In the genomic region with DNA sequence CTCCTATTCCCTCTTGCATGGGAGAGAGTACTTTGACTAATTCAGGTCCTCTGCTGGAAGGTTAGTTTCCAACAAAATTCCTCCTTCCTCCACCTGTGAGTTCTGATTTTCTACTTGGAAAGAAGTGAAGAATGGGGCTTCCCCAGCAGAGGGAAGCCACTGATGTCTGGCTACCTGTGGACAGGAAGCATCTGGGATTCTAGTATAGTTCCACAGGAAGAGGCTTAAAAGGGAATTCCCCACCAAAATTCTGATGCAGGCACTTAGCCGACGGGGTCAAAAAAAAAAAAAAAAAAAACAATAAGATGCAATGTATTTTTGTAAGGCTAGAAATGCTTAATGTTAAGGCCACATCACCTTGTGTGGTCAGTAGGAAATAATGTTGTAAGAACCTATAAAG, we compare ENCODE assay signal across 11 cellular contexts. TPM values are rescaled to one million over a fixed set of nuclear protein-coding genes. Genes with fewer than 3 reads are reported as not detected.
DNase-seq lines count a peak whose midpoint lies in the region; FAIRE-seq and TF ChIP-seq lines count a peak whose summit lies in the region.
"Had no signal": no experiment of that assay in that cellular context is flagged by ENCODE, and none has a peak within 500 bp of the region (broad histone marks: within the 10 kb centered on the region; RNA-seq: fewer than 3 reads in every experiment).

No MANE protein-coding gene starts in this region.

- H3K36me3 Mint-ChIP-seq in activated T-cell treated with anti-CD3 and anti-CD28 coated beads, Interleukin-2, amount 50 U/mL, for 24 hours (ENCODE audit: low read depth) = no peaks in the 10 kb centered on the region
- H3K36me3 Mint-ChIP-seq in brain = peaks cover 68% of the 10 kb centered on the region

- TF ChIP-seq CTCF in brain (conservative IDR thresholded peaks at IDR 0.05) = no peak

- FAIRE-seq in HTR-8/SVneo (lab: Jason Lieb, UNC) = no peak
- FAIRE-seq: A204.1 had no signal

- no peak for DNase-seq in activated T-cell treated with anti-CD3 and anti-CD28 coated beads, Interleukin-2, amount 50 U/mL, for 24 hours
- DNase-seq in activated T-cell treated with anti-CD3 and anti-CD28 coated beads for 4 hours (no peak), lung microvascular endothelial cell (ENCODE audit: low read depth in 2 of 2) (peak; percentile 71 to 83), HTR-8/SVneo (ENCODE audit: insufficient read length, low spot score) (no peak)
- no peak for DNase-seq in stimulated activated CD4-positive, alpha-beta T cell treated with anti-CD3 and anti-CD28 coated beads, Interleukin-2, amount 100 ng/mL, for 48 hours
- no peak for DNase-seq in activated effector memory CD4-positive, alpha-beta T cell treated with anti-CD3 and anti-CD28 coated beads, Interleukin-2, amount 50 U/mL, for 16 hours
- DNase-seq: amygdala, NCI-H226 had no signal

- no peaks in the 10 kb centered on the region for H3K9me3 Mint-ChIP-seq in activated T-cell treated with anti-CD3 and anti-CD28 coated beads, Interleukin-2, amount 50 U/mL, for 24 hours
- peaks cover 0 to 2% (median 0%) of the 10 kb centered on the region in 5 experiments for H3K9me3 Mint-ChIP-seq in brain

- H3K4me1 Mint-ChIP-seq in activated T-cell treated with anti-CD3 and anti-CD28 coated beads, Interleukin-2, amount 50 U/mL, for 24 hours (ENCODE audit: low read depth) = peaks cover 47% of the 10 kb centered on the region
- peaks cover 90% of the 10 kb centered on the region for H3K4me1 Mint-ChIP-seq in brain

- no peak overlapping the region for H3K4me3 Mint-ChIP-seq in activated T-cell treated with anti-CD3 and anti-CD28 coated beads, Interleukin-2, amount 50 U/mL, for 24 hours
- peak overlapping the region in 2 of 5 experiments; percentile 26 to 39 for H3K4me3 Mint-ChIP-seq in brain

- H3K27ac ChIP-seq in temporal lobe (ENCODE audit: low read depth, low read length) = peak overlapping the region; percentile 55

- H3K27me3 Mint-ChIP-seq in activated T-cell treated with anti-CD3 and anti-CD28 coated beads, Interleukin-2, amount 50 U/mL, for 24 hours = no peaks in the 10 kb centered on the region
- no peaks in the 10 kb centered on the region for H3K27me3 Mint-ChIP-seq in brain

- H3K27ac Mint-ChIP-seq in activated T-cell treated with anti-CD3 and anti-CD28 coated beads, Interleukin-2, amount 50 U/mL, for 24 hours = peak overlapping the region; percentile 44
- H3K27ac Mint-ChIP-seq in brain = peak overlapping the region in 4 of 5 experiments; percentile 81 to 99 (median 99)

RNA-seq across cellular contexts. Expression of a gene that starts 33.4 kb away (rescaled TPM):
- 4.3 TPM for polyA plus RNA-seq in brain (ENCODE audit: insufficient read depth, low read depth, low replicate concordance)
- total RNA-seq in lung microvascular endothelial cell = under 0.01 and 0.40 TPM in 2 replicates
- total RNA-seq in temporal lobe = 4.7 TPM

RNA-seq across cellular contexts. Expression of a gene that starts 37.5 kb away (rescaled TPM):
- 31.8 TPM for polyA plus RNA-seq in brain (ENCODE audit: insufficient read depth, low read depth, low replicate concordance)
- 0.65 and 0.79 TPM in 2 replicates for total RNA-seq in lung microvascular endothelial cell
- 87.3 TPM for total RNA-seq in temporal lobe

RNA-seq across cellular contexts. Expression of a gene that starts 46.5 kb away (rescaled TPM):
- polyA plus RNA-seq in brain (ENCODE audit: insufficient read depth, low read depth, low replicate concordance) = 246 TPM
- total RNA-seq in lung microvascular endothelial cell = 10.2 and 10.9 TPM in 2 replicates
- total RNA-seq in temporal lobe = 45.7 TPM

Comparison
In these comparisons a context has a peak if more than half of its experiments do, and no peak if none do; other contexts are left out.
1. DNase-seq: peak in lung microvascular endothelial cell (2 of 2); none in activated T-cell treated with anti-CD3 and anti-CD28 coated beads, Interleukin-2, amount 50 U/mL, for 24 hours (single experiment), activated T-cell treated with anti-CD3 and anti-CD28 coated beads for 4 hours (single experiment), stimulated activated CD4-positive, alpha-beta T cell treated with anti-CD3 and anti-CD28 coated beads, Interleukin-2, amount 100 ng/mL, for 48 hours (0 of 2), activated effector memory CD4-positive, alpha-beta T cell treated with anti-CD3 and anti-CD28 coated beads, Interleukin-2, amount 50 U/mL, for 16 hours (single experiment) and HTR-8/SVneo (single experiment).
2. RNA of a gene that starts 37.5 kb away (total RNA-seq): 87.3 TPM in temporal lobe (single experiment); 0.65 to 0.79 TPM in lung microvascular endothelial cell; every median in the first group is over 10 times any median in the second.